1 cellular context compared by ENCODE assay signal in the genomic region with DNA sequence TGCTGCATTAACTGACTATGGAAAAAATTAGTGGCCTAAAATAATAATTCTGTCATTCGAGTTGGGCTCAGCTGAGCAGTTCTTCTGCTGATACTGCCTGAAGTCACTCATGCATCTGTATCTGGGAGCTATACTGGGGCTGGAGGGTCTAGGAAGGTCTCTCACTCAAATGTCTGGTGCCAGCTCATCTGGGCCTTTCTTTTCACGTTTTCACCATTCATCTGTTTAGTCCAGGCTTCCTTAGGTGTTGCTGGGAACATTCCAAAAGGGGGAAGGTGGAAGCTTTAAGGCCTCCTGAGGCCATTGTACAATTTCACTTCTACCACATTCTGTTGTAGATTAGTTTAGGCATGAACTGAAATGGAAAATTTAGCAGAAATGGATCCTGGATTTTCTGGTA.
TF ChIP-seq lines count a peak whose summit lies in the region.

No MANE protein-coding gene starts in this region.

TF ChIP-seq in HCT116, 20 proteins besides CTCF, POLR2A, EP300 and RAD21 (continued from another document):
- no peak for TF ChIP-seq REST (IDR thresholded peaks at IDR 0.05; ENCODE audit: low read depth)
- TF ChIP-seq SRF (IDR thresholded peaks at IDR 0.05; ENCODE audit: low read depth) = no peak
- no peak for TF ChIP-seq CEBPB (IDR thresholded peaks at IDR 0.05; ENCODE audit: low read depth)
- no peak for TF ChIP-seq MAX (IDR thresholded peaks at IDR 0.05)
- TF ChIP-seq YY1 (IDR thresholded peaks at IDR 0.05; ENCODE audit: extremely low read depth, insufficient replicate concordance, low read depth, low read length) = no peak
- no peak for TF ChIP-seq JUND (IDR thresholded peaks at IDR 0.05)
- TF ChIP-seq SIN3A (IDR thresholded peaks at IDR 0.05; ENCODE audit: low read depth) = no peak
- no peak for TF ChIP-seq TCF7L2 (IDR thresholded peaks at IDR 0.05; ENCODE audit: borderline replicate concordance, extremely low read depth, insufficient read depth, insufficient read length)
- TF ChIP-seq SP1 (IDR thresholded peaks at IDR 0.05; ENCODE audit: low read depth) = no peak
